In the genomic region with DNA sequence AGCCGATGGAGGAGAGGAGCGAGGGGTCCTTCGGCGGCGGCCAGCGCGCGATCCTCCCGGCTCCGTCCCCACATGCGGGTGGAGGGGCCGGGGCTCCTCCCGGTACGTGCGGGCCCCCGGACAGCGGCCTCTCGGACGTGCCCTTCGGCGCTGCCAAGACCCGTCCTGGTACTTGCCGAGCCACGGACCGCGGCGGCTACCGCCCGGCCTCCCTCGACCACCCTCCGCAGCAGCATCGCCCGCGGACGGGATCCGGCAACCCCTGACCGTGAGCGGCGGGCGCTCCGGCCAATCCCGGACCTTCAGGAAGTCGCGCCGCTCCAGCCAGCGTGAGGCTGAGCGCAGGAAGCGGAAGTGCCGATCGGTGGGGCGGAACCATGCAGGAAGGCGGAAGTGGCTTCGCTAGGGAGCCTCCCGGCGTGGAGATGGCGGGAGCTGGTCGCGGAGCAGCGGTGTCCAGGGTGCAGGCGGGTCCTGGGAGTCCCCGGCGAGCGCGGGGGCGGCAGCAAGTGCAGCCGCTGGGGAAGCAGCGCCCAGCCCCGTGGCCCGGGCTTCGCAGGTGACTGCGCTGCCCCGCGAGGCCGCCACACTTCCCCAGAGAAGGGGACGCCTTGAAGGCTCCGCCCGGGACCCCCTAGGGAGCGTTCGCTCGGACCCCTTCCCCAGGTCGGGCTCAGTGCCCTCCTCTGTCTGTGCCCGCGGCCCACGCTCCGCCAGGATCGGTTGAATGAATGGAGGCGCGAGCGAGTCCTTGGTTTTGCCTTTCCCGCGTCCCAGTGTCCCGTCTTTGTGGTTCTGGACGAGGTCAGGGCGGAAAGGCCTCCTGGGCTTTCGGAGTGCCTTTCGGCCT, we compare ENCODE assay signal across 1 cellular context.
A peak's percentile ranks its signal among the peaks of the same experiment; 100 is the strongest.
TF ChIP-seq lines count a peak whose summit lies in the region.

A gene with protein sequence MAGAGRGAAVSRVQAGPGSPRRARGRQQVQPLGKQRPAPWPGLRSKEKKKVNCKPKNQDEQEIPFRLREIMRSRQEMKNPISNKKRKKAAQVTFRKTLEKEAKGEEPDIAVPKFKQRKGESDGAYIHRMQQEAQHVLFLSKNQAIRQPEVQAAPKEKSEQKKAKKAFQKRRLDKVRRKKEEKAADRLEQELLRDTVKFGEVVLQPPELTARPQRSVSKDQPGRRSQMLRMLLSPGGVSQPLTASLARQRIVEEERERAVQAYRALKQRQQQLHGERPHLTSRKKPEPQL (plus strand): TSS at position 396 of the 850 bp plus-strand sequence. CDS start 30 bp downstream, at position 426.
A gene (minus strand): TSS at position 264 of the 850 bp plus-strand sequence. CDS start 28 bp downstream, at position 236.

TF ChIP-seq in WTC11, 78 proteins besides CTCF, POLR2A, EP300 and RAD21 (continued from another document and continues in another):
- TF ChIP-seq, protein P1, sequence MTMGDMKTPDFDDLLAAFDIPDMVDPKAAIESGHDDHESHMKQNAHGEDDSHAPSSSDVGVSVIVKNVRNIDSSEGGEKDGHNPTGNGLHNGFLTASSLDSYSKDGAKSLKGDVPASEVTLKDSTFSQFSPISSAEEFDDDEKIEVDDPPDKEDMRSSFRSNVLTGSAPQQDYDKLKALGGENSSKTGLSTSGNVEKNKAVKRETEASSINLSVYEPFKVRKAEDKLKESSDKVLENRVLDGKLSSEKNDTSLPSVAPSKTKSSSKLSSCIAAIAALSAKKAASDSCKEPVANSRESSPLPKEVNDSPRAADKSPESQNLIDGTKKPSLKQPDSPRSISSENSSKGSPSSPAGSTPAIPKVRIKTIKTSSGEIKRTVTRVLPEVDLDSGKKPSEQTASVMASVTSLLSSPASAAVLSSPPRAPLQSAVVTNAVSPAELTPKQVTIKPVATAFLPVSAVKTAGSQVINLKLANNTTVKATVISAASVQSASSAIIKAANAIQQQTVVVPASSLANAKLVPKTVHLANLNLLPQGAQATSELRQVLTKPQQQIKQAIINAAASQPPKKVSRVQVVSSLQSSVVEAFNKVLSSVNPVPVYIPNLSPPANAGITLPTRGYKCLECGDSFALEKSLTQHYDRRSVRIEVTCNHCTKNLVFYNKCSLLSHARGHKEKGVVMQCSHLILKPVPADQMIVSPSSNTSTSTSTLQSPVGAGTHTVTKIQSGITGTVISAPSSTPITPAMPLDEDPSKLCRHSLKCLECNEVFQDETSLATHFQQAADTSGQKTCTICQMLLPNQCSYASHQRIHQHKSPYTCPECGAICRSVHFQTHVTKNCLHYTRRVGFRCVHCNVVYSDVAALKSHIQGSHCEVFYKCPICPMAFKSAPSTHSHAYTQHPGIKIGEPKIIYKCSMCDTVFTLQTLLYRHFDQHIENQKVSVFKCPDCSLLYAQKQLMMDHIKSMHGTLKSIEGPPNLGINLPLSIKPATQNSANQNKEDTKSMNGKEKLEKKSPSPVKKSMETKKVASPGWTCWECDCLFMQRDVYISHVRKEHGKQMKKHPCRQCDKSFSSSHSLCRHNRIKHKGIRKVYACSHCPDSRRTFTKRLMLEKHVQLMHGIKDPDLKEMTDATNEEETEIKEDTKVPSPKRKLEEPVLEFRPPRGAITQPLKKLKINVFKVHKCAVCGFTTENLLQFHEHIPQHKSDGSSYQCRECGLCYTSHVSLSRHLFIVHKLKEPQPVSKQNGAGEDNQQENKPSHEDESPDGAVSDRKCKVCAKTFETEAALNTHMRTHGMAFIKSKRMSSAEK (CRISPR knock-in tag; IDR thresholded peaks at IDR 0.05; ENCODE audit: borderline replicate concordance): no peak
- no peak for TF ChIP-seq RELA (CRISPR knock-in tag; IDR thresholded peaks at IDR 0.05; ENCODE audit: borderline replicate concordance)
- TF ChIP-seq NFE2L1 (CRISPR knock-in tag; IDR thresholded peaks at IDR 0.05): peak; percentile 85; the same call in 1 of the 2 replicates
- TF ChIP-seq NFYB (CRISPR knock-in tag; conservative IDR thresholded peaks at IDR 0.05; ENCODE audit: low read depth): peak; percentile 97
- TF ChIP-seq SMAD3 (CRISPR knock-in tag; IDR thresholded peaks at IDR 0.05; ENCODE audit: borderline replicate concordance): 0 out of 2 replicates have a peak, but pooled peaks have one; percentile 16
- TF ChIP-seq CREM (CRISPR knock-in tag; IDR thresholded peaks at IDR 0.05): no peak; the same call in 1 of the 2 replicates
- TF ChIP-seq, protein P2, sequence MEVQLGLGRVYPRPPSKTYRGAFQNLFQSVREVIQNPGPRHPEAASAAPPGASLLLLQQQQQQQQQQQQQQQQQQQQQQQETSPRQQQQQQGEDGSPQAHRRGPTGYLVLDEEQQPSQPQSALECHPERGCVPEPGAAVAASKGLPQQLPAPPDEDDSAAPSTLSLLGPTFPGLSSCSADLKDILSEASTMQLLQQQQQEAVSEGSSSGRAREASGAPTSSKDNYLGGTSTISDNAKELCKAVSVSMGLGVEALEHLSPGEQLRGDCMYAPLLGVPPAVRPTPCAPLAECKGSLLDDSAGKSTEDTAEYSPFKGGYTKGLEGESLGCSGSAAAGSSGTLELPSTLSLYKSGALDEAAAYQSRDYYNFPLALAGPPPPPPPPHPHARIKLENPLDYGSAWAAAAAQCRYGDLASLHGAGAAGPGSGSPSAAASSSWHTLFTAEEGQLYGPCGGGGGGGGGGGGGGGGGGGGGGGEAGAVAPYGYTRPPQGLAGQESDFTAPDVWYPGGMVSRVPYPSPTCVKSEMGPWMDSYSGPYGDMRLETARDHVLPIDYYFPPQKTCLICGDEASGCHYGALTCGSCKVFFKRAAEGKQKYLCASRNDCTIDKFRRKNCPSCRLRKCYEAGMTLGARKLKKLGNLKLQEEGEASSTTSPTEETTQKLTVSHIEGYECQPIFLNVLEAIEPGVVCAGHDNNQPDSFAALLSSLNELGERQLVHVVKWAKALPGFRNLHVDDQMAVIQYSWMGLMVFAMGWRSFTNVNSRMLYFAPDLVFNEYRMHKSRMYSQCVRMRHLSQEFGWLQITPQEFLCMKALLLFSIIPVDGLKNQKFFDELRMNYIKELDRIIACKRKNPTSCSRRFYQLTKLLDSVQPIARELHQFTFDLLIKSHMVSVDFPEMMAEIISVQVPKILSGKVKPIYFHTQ (CRISPR knock-in tag; IDR thresholded peaks at IDR 0.05): no peak
- TF ChIP-seq TEAD1 (CRISPR knock-in tag; IDR thresholded peaks at IDR 0.05): peak; percentile 82; the same call in 1 of the 2 replicates
- TF ChIP-seq, protein P3, sequence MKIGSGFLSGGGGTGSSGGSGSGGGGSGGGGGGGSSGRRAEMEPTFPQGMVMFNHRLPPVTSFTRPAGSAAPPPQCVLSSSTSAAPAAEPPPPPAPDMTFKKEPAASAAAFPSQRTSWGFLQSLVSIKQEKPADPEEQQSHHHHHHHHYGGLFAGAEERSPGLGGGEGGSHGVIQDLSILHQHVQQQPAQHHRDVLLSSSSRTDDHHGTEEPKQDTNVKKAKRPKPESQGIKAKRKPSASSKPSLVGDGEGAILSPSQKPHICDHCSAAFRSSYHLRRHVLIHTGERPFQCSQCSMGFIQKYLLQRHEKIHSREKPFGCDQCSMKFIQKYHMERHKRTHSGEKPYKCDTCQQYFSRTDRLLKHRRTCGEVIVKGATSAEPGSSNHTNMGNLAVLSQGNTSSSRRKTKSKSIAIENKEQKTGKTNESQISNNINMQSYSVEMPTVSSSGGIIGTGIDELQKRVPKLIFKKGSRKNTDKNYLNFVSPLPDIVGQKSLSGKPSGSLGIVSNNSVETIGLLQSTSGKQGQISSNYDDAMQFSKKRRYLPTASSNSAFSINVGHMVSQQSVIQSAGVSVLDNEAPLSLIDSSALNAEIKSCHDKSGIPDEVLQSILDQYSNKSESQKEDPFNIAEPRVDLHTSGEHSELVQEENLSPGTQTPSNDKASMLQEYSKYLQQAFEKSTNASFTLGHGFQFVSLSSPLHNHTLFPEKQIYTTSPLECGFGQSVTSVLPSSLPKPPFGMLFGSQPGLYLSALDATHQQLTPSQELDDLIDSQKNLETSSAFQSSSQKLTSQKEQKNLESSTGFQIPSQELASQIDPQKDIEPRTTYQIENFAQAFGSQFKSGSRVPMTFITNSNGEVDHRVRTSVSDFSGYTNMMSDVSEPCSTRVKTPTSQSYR (CRISPR knock-in tag; IDR thresholded peaks at IDR 0.05): peak; percentile 66
- TF ChIP-seq ESRRA (CRISPR knock-in tag; IDR thresholded peaks at IDR 0.05; ENCODE audit: borderline replicate concordance): peak; percentile 43; the same call in 1 of the 2 replicates
- TF ChIP-seq FOXP1 (CRISPR knock-in tag; IDR thresholded peaks at IDR 0.05; ENCODE audit: borderline replicate concordance): peak; percentile 87
- TF ChIP-seq, protein P4, sequence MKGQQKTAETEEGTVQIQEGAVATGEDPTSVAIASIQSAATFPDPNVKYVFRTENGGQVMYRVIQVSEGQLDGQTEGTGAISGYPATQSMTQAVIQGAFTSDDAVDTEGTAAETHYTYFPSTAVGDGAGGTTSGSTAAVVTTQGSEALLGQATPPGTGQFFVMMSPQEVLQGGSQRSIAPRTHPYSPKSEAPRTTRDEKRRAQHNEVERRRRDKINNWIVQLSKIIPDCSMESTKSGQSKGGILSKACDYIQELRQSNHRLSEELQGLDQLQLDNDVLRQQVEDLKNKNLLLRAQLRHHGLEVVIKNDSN (CRISPR knock-in tag; IDR thresholded peaks at IDR 0.05): peak; percentile 41; the same call in 1 of the 2 replicates
- TF ChIP-seq ZNF232 (CRISPR knock-in tag; IDR thresholded peaks at IDR 0.05): 0 out of 2 replicates have a peak, but pooled peaks have one; percentile 80
- TF ChIP-seq OVOL2 (CRISPR knock-in tag; IDR thresholded peaks at IDR 0.05; ENCODE audit: borderline replicate concordance): no peak
- peak; percentile 90; the same call in 1 of the 2 replicates for TF ChIP-seq FOXK1 (CRISPR knock-in tag; IDR thresholded peaks at IDR 0.05)
- no peak for TF ChIP-seq MXD4 (CRISPR knock-in tag; IDR thresholded peaks at IDR 0.05; ENCODE audit: borderline replicate concordance)
- TF ChIP-seq, protein P5, sequence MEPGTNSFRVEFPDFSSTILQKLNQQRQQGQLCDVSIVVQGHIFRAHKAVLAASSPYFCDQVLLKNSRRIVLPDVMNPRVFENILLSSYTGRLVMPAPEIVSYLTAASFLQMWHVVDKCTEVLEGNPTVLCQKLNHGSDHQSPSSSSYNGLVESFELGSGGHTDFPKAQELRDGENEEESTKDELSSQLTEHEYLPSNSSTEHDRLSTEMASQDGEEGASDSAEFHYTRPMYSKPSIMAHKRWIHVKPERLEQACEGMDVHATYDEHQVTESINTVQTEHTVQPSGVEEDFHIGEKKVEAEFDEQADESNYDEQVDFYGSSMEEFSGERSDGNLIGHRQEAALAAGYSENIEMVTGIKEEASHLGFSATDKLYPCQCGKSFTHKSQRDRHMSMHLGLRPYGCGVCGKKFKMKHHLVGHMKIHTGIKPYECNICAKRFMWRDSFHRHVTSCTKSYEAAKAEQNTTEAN (CRISPR knock-in tag; IDR thresholded peaks at IDR 0.05): peak; percentile 97
- TF ChIP-seq NR3C1 (CRISPR knock-in tag; conservative IDR thresholded peaks at IDR 0.05; ENCODE audit: low read depth): no peak
- TF ChIP-seq, protein P6, sequence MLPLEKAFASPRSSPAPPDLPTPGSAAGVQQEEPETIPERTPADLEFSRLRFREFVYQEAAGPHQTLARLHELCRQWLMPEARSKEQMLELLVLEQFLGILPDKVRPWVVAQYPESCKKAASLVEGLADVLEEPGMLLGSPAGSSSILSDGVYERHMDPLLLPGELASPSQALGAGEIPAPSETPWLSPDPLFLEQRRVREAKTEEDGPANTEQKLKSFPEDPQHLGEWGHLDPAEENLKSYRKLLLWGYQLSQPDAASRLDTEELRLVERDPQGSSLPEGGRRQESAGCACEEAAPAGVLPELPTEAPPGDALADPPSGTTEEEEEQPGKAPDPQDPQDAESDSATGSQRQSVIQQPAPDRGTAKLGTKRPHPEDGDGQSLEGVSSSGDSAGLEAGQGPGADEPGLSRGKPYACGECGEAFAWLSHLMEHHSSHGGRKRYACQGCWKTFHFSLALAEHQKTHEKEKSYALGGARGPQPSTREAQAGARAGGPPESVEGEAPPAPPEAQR (CRISPR knock-in tag; IDR thresholded peaks at IDR 0.05): no peak
- peak; percentile 89; the same call in 1 of the 2 replicates for TF ChIP-seq ETV6 (CRISPR knock-in tag; IDR thresholded peaks at IDR 0.05)
- TF ChIP-seq CREB1 (CRISPR knock-in tag; IDR thresholded peaks at IDR 0.05): no peak
- TF ChIP-seq, protein P7, sequence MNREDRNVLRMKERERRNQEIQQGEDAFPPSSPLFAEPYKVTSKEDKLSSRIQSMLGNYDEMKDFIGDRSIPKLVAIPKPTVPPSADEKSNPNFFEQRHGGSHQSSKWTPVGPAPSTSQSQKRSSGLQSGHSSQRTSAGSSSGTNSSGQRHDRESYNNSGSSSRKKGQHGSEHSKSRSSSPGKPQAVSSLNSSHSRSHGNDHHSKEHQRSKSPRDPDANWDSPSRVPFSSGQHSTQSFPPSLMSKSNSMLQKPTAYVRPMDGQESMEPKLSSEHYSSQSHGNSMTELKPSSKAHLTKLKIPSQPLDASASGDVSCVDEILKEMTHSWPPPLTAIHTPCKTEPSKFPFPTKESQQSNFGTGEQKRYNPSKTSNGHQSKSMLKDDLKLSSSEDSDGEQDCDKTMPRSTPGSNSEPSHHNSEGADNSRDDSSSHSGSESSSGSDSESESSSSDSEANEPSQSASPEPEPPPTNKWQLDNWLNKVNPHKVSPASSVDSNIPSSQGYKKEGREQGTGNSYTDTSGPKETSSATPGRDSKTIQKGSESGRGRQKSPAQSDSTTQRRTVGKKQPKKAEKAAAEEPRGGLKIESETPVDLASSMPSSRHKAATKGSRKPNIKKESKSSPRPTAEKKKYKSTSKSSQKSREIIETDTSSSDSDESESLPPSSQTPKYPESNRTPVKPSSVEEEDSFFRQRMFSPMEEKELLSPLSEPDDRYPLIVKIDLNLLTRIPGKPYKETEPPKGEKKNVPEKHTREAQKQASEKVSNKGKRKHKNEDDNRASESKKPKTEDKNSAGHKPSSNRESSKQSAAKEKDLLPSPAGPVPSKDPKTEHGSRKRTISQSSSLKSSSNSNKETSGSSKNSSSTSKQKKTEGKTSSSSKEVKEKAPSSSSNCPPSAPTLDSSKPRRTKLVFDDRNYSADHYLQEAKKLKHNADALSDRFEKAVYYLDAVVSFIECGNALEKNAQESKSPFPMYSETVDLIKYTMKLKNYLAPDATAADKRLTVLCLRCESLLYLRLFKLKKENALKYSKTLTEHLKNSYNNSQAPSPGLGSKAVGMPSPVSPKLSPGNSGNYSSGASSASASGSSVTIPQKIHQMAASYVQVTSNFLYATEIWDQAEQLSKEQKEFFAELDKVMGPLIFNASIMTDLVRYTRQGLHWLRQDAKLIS (CRISPR knock-in tag; IDR thresholded peaks at IDR 0.05; ENCODE audit: borderline replicate concordance): no peak
- TF ChIP-seq KAT7 (CRISPR knock-in tag; IDR thresholded peaks at IDR 0.05; ENCODE audit: borderline replicate concordance): peak; percentile 80; the same call in 1 of the 2 replicates
- TF ChIP-seq, protein P8, sequence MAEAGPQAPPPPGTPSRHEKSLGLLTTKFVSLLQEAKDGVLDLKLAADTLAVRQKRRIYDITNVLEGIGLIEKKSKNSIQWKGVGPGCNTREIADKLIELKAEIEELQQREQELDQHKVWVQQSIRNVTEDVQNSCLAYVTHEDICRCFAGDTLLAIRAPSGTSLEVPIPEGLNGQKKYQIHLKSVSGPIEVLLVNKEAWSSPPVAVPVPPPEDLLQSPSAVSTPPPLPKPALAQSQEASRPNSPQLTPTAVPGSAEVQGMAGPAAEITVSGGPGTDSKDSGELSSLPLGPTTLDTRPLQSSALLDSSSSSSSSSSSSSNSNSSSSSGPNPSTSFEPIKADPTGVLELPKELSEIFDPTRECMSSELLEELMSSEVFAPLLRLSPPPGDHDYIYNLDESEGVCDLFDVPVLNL (CRISPR knock-in tag; IDR thresholded peaks at IDR 0.05; ENCODE audit: borderline replicate concordance, low read depth): peak; percentile 82
- TF ChIP-seq JAZF1 (CRISPR knock-in tag; IDR thresholded peaks at IDR 0.05): no peak
- no peak for TF ChIP-seq EMX1 (CRISPR knock-in tag; IDR thresholded peaks at IDR 0.05)
- peak; percentile 5; the same call in 1 of the 2 replicates for TF ChIP-seq TEAD4 (CRISPR knock-in tag; IDR thresholded peaks at IDR 0.05)
- TF ChIP-seq SP1 (CRISPR knock-in tag; conservative IDR thresholded peaks at IDR 0.05): peak; percentile 87; the same call in 1 of the 2 replicates
- TF ChIP-seq HMGA2 (CRISPR knock-in tag; IDR thresholded peaks at IDR 0.05): no peak
- TF ChIP-seq CBFB (CRISPR knock-in tag; IDR thresholded peaks at IDR 0.05; ENCODE audit: low read depth): no peak
- TF ChIP-seq MYBL2 (CRISPR knock-in tag; IDR thresholded peaks at IDR 0.05): peak; percentile 88; the same call in 1 of the 2 replicates
